Comparison of ENCODE assay signal across 9 cellular contexts in the genomic region with DNA sequence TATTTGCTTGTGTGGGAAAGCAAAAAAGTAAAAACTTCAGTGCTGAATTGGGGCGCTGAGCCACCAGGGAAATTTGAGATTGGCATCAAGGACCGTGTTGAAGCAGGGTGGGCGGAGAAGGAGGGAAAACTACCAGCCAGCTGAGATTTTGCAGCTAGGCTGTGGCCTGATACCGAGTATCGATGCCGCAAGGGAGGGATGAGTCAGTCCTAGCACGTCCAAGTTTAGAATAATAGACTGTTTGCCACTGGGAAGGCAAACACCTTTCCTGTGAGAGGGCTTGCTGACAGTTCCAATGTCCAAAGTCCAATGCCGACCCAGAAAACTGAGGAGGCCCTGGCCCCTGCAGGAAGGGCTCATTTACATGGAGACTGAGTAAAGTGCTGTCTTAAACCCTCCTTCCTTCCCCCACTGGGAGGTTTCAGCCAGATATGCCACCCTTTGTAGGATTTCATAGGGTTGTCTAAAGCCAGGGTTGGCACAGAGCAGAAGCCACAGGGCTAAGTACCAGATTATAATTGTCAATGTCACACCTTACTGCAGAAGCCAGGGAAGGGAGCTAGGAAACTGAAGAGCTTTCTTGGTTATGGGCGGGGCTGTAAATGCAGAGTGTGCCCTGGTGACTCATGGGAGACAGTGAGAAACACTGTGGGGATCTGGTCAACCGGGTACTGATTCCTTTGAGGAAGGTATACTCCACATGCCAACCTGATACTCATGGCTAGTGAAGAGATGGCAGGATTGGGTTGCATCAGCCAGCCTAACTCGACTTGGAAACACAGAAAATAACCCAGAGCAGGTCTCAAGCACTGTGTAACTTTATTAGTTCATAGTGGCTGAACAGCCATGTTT. TPM values are rescaled to one million over a fixed set of nuclear protein-coding genes. Genes with fewer than 3 reads are reported as not detected.
DNase-seq lines count a peak whose midpoint lies in the region; ATAC-seq and TF ChIP-seq lines count a peak whose summit lies in the region.
"Had no signal": no experiment of that assay in that cellular context is flagged by ENCODE, and none has a peak within 500 bp of the region (broad histone marks: within the 10 kb centered on the region; RNA-seq: fewer than 3 reads in every experiment).

No MANE protein-coding gene starts in this region.

- H3K4me3 ChIP-seq in H7 (ENCODE audit: insufficient read depth, low read depth, low read length): 0 out of 2 replicates have a peak overlapping the region, but pooled peaks have one; percentile 1
- H3K4me3 ChIP-seq in cardiac fibroblast (replicated peaks in 1 of 2; ENCODE audit: low read depth in 2 of 2, low read length in 2 of 2): no peak overlapping the region
- H3K4me3 ChIP-seq in liver (ENCODE audit: low read depth in 1 of 3, low read length in 3 of 3): no peak overlapping the region
- peak overlapping the region in 1 of 4 donors; percentile 1 for H3K4me3 ChIP-seq in upper lobe of left lung
- H3K4me3 ChIP-seq: SK-N-MC had no signal

- no peaks in the 10 kb centered on the region for H3K27me3 ChIP-seq in H7 (ENCODE audit: control insufficient read depth, insufficient read depth, low read length)
- no peaks in the 10 kb centered on the region for H3K27me3 ChIP-seq in liver (ENCODE audit: control insufficient read depth in 4 of 4, insufficient read depth in 4 of 4, low read length in 3 of 4)
- H3K27me3 ChIP-seq in upper lobe of left lung: no peaks in the 10 kb centered on the region

- no peaks in the 10 kb centered on the region for H3K27me3 Mint-ChIP-seq in activated CD8-positive, alpha-beta memory T cell treated with anti-CD3 and anti-CD28 coated beads, Interleukin-2, amount 10 ng/mL, durations not matched to agents 7 days and 5 days

- H3K4me3 Mint-ChIP-seq in activated CD8-positive, alpha-beta memory T cell treated with anti-CD3 and anti-CD28 coated beads, Interleukin-2, amount 10 ng/mL, durations not matched to agents 7 days and 5 days: no peak overlapping the region

- H3K9me3 ChIP-seq in liver (ENCODE audit: control insufficient read depth in 4 of 4, low read length in 3 of 4) (no peaks in the 10 kb centered on the region), upper lobe of left lung (no peaks in the 10 kb centered on the region)

- peaks cover 5% of the 10 kb centered on the region for H3K4me1 Mint-ChIP-seq in activated CD8-positive, alpha-beta memory T cell treated with anti-CD3 and anti-CD28 coated beads, Interleukin-2, amount 10 ng/mL, durations not matched to agents 7 days and 5 days

- peak; percentile 30 to 66 for TF ChIP-seq RAD21 in liver (IDR thresholded peaks at IDR 0.05)

- WGBS in liver: 23% methylated on average over 11 of the region's 11 CpGs
- WGBS in upper lobe of left lung, 2 donors: 41 to 50% methylated on average over 11 of the region's 11 CpGs

- H3K36me3 Mint-ChIP-seq in activated CD8-positive, alpha-beta memory T cell treated with anti-CD3 and anti-CD28 coated beads, Interleukin-2, amount 10 ng/mL, durations not matched to agents 7 days and 5 days: no peaks in the 10 kb centered on the region

- DNase-seq in H7 (peak; percentile 63), NCI-H226 (peak; percentile 77), cardiac fibroblast (ENCODE audit: low read depth in 2 of 2) (peak; percentile 56 to 70), upper lobe of left lung (peak in 1 of 2 donors; percentile 64)
- no peak for DNase-seq in central memory CD4-positive, alpha-beta T cell
- DNase-seq in activated CD8-positive, alpha-beta memory T cell treated with anti-CD3 and anti-CD28 coated beads, Interleukin-2, amount 10 ng/mL, durations not matched to agents 7 days and 5 days: no peak

- H3K9me3 Mint-ChIP-seq in activated CD8-positive, alpha-beta memory T cell treated with anti-CD3 and anti-CD28 coated beads, Interleukin-2, amount 10 ng/mL, durations not matched to agents 7 days and 5 days (ENCODE audit: low read depth): no peaks in the 10 kb centered on the region

- H3K36me3 ChIP-seq in H7 (replicated peaks; ENCODE audit: control insufficient read depth, insufficient read depth, low read length) (no peaks in the 10 kb centered on the region), liver (ENCODE audit: control insufficient read depth in 4 of 4, insufficient read depth in 3 of 4, low read depth in 1 of 4, low read length in 3 of 4) (no peaks in the 10 kb centered on the region), upper lobe of left lung (no peaks in the 10 kb centered on the region)

- H3K4me1 ChIP-seq in liver (ENCODE audit: control insufficient read depth in 4 of 4, insufficient read depth in 4 of 4, low read length in 3 of 4) (peaks cover 0 to 12% (median 8%) of the 10 kb centered on the region in 4 donors), upper lobe of left lung (peaks cover 10 to 15% (median 11%) of the 10 kb centered on the region in 4 donors)

- no peak overlapping the region for H3K9ac ChIP-seq in liver (ENCODE audit: low read depth in 1 of 2, low read length in 2 of 2)

- TF ChIP-seq POLR2A in upper lobe of left lung (IDR thresholded peaks at IDR 0.05): no peak

- peak overlapping the region; percentile 47 to 78 for H3K27ac ChIP-seq in liver (ENCODE audit: low read depth in 1 of 2, low read length in 2 of 2)
- peak overlapping the region in 3 of 4 donors; percentile 30 to 65 (median 33) for H3K27ac ChIP-seq in upper lobe of left lung
- H3K27ac ChIP-seq: SK-N-MC had no signal

- TF ChIP-seq CTCF in cardiac fibroblast (IDR thresholded peaks at IDR 0.05; ENCODE audit: low read depth, low read length): no peak
- TF ChIP-seq CTCF in liver (IDR thresholded peaks at IDR 0.05; ENCODE audit: low read depth, low read length, missing input control): no peak
- TF ChIP-seq CTCF in upper lobe of left lung (IDR thresholded peaks at IDR 0.05): no peak

- no peak overlapping the region for H3K27ac Mint-ChIP-seq in activated CD8-positive, alpha-beta memory T cell treated with anti-CD3 and anti-CD28 coated beads, Interleukin-2, amount 10 ng/mL, durations not matched to agents 7 days and 5 days

- ATAC-seq in upper lobe of left lung (ENCODE audit: low FRiP score in 2 of 2) (peak; percentile 76 to 77), HG03196 (IDR thresholded peaks at IDR 0.05; ENCODE audit: unreplicated experiment) (no peak)
- no peak for ATAC-seq in activated CD8-positive, alpha-beta memory T cell treated with anti-CD3 and anti-CD28 coated beads, Interleukin-2, amount 10 ng/mL, durations not matched to agents 7 days and 5 days

- CTCF ChIA-PET in activated CD8-positive, alpha-beta memory T cell treated with anti-CD3 and anti-CD28 coated beads, Interleukin-2, amount 10 ng/mL, durations not matched to agents 7 days and 5 days (lab: Charles Lee): interaction anchor here (0.9 kb wide), 1 partner anchor 52 kb away, joined by 4 read pairs; no protein-coding TSS in a partner anchor

- TF ChIP-seq EP300 in upper lobe of left lung (IDR thresholded peaks at IDR 0.05): no peak

TF ChIP-seq in liver, 16 proteins besides CTCF, POLR2A, EP300 and RAD21 (continues in another document):
- TF ChIP-seq HNF4G (IDR thresholded peaks at IDR 0.05) (peak; percentile 95), SP1 (IDR thresholded peaks at IDR 0.05) (peak; percentile 92), FOXA1 (IDR thresholded peaks at IDR 0.05) (peak; percentile 2), HNF4A (conservative IDR thresholded peaks at IDR 0.05) (peak; percentile 98 to 99), JUND (IDR thresholded peaks at IDR 0.05) (peak; percentile 95 to 97), RXRA (IDR thresholded peaks at IDR 0.05) (peak; percentile 44 to 54)
- TF ChIP-seq, protein P1, sequence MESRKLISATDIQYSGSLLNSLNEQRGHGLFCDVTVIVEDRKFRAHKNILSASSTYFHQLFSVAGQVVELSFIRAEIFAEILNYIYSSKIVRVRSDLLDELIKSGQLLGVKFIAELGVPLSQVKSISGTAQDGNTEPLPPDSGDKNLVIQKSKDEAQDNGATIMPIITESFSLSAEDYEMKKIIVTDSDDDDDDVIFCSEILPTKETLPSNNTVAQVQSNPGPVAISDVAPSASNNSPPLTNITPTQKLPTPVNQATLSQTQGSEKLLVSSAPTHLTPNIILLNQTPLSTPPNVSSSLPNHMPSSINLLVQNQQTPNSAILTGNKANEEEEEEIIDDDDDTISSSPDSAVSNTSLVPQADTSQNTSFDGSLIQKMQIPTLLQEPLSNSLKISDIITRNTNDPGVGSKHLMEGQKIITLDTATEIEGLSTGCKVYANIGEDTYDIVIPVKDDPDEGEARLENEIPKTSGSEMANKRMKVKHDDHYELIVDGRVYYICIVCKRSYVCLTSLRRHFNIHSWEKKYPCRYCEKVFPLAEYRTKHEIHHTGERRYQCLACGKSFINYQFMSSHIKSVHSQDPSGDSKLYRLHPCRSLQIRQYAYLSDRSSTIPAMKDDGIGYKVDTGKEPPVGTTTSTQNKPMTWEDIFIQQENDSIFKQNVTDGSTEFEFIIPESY (IDR thresholded peaks at IDR 0.05): no peak
- TF ChIP-seq, protein P2, sequence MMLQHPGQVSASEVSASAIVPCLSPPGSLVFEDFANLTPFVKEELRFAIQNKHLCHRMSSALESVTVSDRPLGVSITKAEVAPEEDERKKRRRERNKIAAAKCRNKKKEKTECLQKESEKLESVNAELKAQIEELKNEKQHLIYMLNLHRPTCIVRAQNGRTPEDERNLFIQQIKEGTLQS (IDR thresholded peaks at IDR 0.05): peak; percentile 85

RNA-seq across cellular contexts. Expression of a gene that starts 28.4 kb away (rescaled TPM):
- 19.0 and 26.7 TPM in 2 replicates for total RNA-seq in H7 (2014; rRNA removed; shearing (Covaris generic))
- total RNA-seq in liver (10 to 100 TPM; 13.4 to 15.9 TPM), upper lobe of left lung (10 to 100 TPM; 26.1 to 77.2 (median 40.6) TPM)
- polyA plus RNA-seq in liver: 1 to 10 TPM; 4.7 to 8.8 TPM
- total RNA-seq in activated CD8-positive, alpha-beta memory T cell treated with anti-CD3 and anti-CD28 coated beads, Interleukin-2, amount 10 ng/mL, durations not matched to agents 7 days and 5 days: 1 to 10 TPM; 7.1 to 8.4 TPM

Comparison
In these comparisons a context has a peak if more than half of its experiments do, and no peak if none do; other contexts are left out.
1. DNase-seq: peak in H7 (single experiment), NCI-H226 (single experiment) and cardiac fibroblast (2 of 2); none in central memory CD4-positive, alpha-beta T cell (single experiment) and activated CD8-positive, alpha-beta memory T cell treated with anti-CD3 and anti-CD28 coated beads, Interleukin-2, amount 10 ng/mL, durations not matched to agents 7 days and 5 days (single experiment).
2. ATAC-seq: peak in upper lobe of left lung (2 of 2); none in HG03196 (single experiment) and activated CD8-positive, alpha-beta memory T cell treated with anti-CD3 and anti-CD28 coated beads, Interleukin-2, amount 10 ng/mL, durations not matched to agents 7 days and 5 days (single experiment).